ENCODE assay signal across 11 cellular contexts in the genomic region with DNA sequence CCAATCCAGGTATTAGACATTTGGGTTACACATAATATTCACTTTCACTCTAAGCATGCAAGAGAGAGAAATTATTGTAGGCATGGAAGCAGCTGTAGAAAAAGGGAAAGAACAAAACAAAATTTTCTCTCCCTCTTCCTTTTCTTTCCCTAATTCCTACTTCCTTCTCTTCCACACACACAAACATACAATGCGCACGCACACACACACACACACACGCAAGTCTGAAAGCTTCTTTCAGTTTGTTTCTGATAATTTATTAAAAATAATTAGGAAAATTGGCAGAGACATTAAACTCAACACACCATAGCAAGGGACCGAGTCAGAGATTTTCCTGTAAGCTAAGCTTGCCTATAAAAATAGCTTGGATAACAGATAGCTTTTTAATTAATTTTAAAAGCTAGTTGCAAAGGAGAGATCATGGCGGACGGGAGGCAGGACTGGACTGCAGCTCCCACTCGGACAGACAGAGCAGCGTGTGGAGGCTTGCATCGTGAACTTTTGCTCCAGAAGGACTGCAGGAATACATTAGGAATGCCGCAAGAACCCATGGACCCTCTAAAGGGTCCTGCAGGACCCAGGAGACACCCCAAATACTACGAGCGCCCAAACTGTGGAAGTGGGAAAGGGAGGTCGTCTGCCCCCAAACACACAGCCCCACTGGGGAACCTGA.
DNase-seq lines count a peak whose midpoint lies in the region; ATAC-seq and TF ChIP-seq lines count a peak whose summit lies in the region.
"Had no signal": no experiment of that assay in that cellular context is flagged by ENCODE, and none has a peak within 500 bp of the region (broad histone marks: within the 10 kb centered on the region; RNA-seq: fewer than 3 reads in every experiment).

No MANE protein-coding gene starts in this region.

- no peak for TF ChIP-seq POLR2A in heart left ventricle (IDR thresholded peaks at IDR 0.05)

- H3K27me3 Mint-ChIP-seq in Calu3 (ENCODE audit: unreplicated experiment): no peaks in the 10 kb centered on the region
- H3K27me3 Mint-ChIP-seq: progenitor cell of endocrine pancreas had no signal

- H3K4me1 ChIP-seq in SJSA1 (replicated peaks) (peaks cover 28% of the 10 kb centered on the region), heart left ventricle (no peaks in the 10 kb centered on the region)

- H3K9me3 Mint-ChIP-seq in Calu3 (ENCODE audit: low read depth, unreplicated experiment): no peaks in the 10 kb centered on the region
- H3K9me3 Mint-ChIP-seq: T-helper 1 cell treated with Interleukin-12 subunit alpha and Interleukin-12 subunit beta and Interleukin-4 antibody, amounts not matched to agents 30 μg/mL and 1 μg/mL, for 36 hours had no signal

- peak overlapping the region; percentile 48 for H3K27ac Mint-ChIP-seq in Calu3 (ENCODE audit: unreplicated experiment)
- H3K27ac Mint-ChIP-seq: T-helper 1 cell treated with Interleukin-12 subunit alpha and Interleukin-12 subunit beta and Interleukin-4 antibody, amounts not matched to agents 30 μg/mL and 1 μg/mL, for 36 hours had no signal

- H3K27me3 ChIP-seq in SJSA1 (replicated peaks): no peaks in the 10 kb centered on the region
- H3K27me3 ChIP-seq in heart left ventricle: no peaks in the 10 kb centered on the region

- H3K36me3 ChIP-seq in SJSA1 (no peaks in the 10 kb centered on the region), heart left ventricle (no peaks in the 10 kb centered on the region)

- DNase-seq in Calu3 (no peak), SJSA1 (ENCODE audit: low read depth in 1 of 2, low spot score in 2 of 2) (peak in 1 of 2 experiments; percentile 62), heart left ventricle (peak in 1 of 5 donors; percentile 36), posterior vena cava (ENCODE audit: low spot score) (peak; percentile 66), G401 (ENCODE audit: low spot score) (no peak), iPS-NIHi7 (ENCODE audit: extremely low spot score) (no peak), HPDE6-E6E7 (ENCODE audit: extremely low spot score) (no peak), SW 1271 (lab: John Stamatoyannopoulos, UW) (no peak)
- DNase-seq: cortex of kidney had no signal

- no peaks in the 10 kb centered on the region for H3K9me3 ChIP-seq in SJSA1 (replicated peaks)
- H3K9me3 ChIP-seq in heart left ventricle: no peaks in the 10 kb centered on the region

- H3K36me3 Mint-ChIP-seq in Calu3 (ENCODE audit: insufficient read depth, unreplicated experiment): peaks cover 5% of the 10 kb centered on the region

- peaks cover 29% of the 10 kb centered on the region for H3K4me1 Mint-ChIP-seq in Calu3 (ENCODE audit: low read depth, unreplicated experiment)

- H3K27ac ChIP-seq in SJSA1 (peak overlapping the region; percentile 79), heart left ventricle (peak overlapping the region in 11 of 12 donors; percentile 20 to 74 (median 56))

- no peak for TF ChIP-seq CTCF in Calu3 (IDR thresholded peaks at IDR 0.05; ENCODE audit: unreplicated experiment)
- TF ChIP-seq CTCF in heart left ventricle (IDR thresholded peaks at IDR 0.05): no peak

- intact Hi-C loops in Calu3 (cut with micrococcal nuclease; ENCODE audit: unreplicated experiment): no loop called here
- intact Hi-C loops in heart left ventricle (cut with DNase I): no loop called here
- intact Hi-C loops in posterior vena cava (cut with DNase I): no loop called here

- BruUV-seq in Calu3 (replicated peaks; lab: Mats Ljungman, UMichigan): no TSS peak

- in situ Hi-C loops in G401 (cut with HindIII; ENCODE audit: low sequenced_read_pairs): no loop called here

- peak in 3 of 4 donors; percentile 50 to 85 (median 59) for ATAC-seq in heart left ventricle

- CTCF ChIA-PET in Calu3 (lab: Charles Lee): no interaction called here

- H3K4me3 ChIP-seq in SJSA1: peak overlapping the region; percentile 45
- H3K4me3 ChIP-seq in heart left ventricle: peak overlapping the region in 11 of 12 donors; percentile 6 to 67 (median 49)

- WGBS in heart left ventricle, 4 donors: 75 to 79% (median 77%) methylated on average over 13 of the region's 13 CpGs

- no peak overlapping the region for H3K4me3 Mint-ChIP-seq in Calu3 (ENCODE audit: low read depth, unreplicated experiment)
- H3K4me3 Mint-ChIP-seq: T-helper 1 cell treated with Interleukin-12 subunit alpha and Interleukin-12 subunit beta and Interleukin-4 antibody, amounts not matched to agents 30 μg/mL and 1 μg/mL, for 36 hours had no signal
